In the genomic region with DNA sequence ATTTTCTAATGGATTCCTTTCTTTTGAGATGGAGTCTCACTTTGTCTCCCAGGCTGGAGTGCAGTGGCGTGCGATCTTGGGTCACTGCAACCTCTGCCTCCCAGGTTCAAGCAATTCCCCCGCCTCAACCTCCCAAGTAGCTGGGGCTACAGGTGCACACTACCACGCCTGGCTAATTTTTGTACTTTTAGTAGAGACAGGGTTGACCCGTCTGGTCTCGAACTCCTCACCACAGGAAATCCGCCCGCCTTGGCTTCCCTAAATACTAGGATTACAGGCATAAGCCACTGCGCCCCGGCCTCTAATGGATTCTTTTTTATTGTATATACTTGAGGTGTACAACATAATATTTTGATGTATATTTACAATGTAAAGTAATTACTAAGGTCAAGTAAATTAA, we compare ENCODE assay signal across 15 cellular contexts.
"Had no signal": no experiment of that assay in that cellular context is flagged by ENCODE, and none has a peak within 500 bp of the region (broad histone marks: within the 10 kb centered on the region; RNA-seq: fewer than 3 reads in every experiment).

No MANE protein-coding gene starts in this region.

- DNase-seq: dorsolateral prefrontal cortex; effector CD4-positive, alpha-beta T cell; effector memory CD4-positive, alpha-beta T cell; foreskin keratinocyte; heart right ventricle; hippocampal formation; left cardiac atrium; lower lobe of right lung; mesenchymal stem cell; mucosa of descending colon had no signal

- H3K4me3 Mint-ChIP-seq: mesothelial cell of epicardium had no signal

- H3K4me3 ChIP-seq: coronary artery, dorsolateral prefrontal cortex, esophagus muscularis mucosa, gastroesophageal sphincter, heart right ventricle, left lung, lower lobe of right lung, mucosa of descending colon had no signal

- H3K27ac ChIP-seq: coronary artery, dorsolateral prefrontal cortex, esophagus muscularis mucosa, foreskin keratinocyte, gastroesophageal sphincter, left lung, lower lobe of right lung had no signal

- H3K36me3 ChIP-seq: gastroesophageal sphincter, left lung, lower lobe of right lung had no signal

- H3K9me3 Mint-ChIP-seq: mesothelial cell of epicardium had no signal

- H3K4me1 ChIP-seq: foreskin keratinocyte, left lung, lower lobe of right lung had no signal

- H3K27ac Mint-ChIP-seq: mesothelial cell of epicardium had no signal

- H3K27me3 ChIP-seq: dorsolateral prefrontal cortex, esophagus muscularis mucosa, foreskin keratinocyte, gastroesophageal sphincter, heart right ventricle, left lung had no signal

- ATAC-seq: foreskin keratinocyte, gastroesophageal sphincter, heart right ventricle, left cardiac atrium, left lung, lower lobe of right lung, mucosa of descending colon had no signal

- H3K9me3 ChIP-seq: esophagus muscularis mucosa, gastroesophageal sphincter, left lung, lower lobe of right lung, mucosa of descending colon had no signal
